ENCODE assay signal across 21 cellular contexts in the genomic region with DNA sequence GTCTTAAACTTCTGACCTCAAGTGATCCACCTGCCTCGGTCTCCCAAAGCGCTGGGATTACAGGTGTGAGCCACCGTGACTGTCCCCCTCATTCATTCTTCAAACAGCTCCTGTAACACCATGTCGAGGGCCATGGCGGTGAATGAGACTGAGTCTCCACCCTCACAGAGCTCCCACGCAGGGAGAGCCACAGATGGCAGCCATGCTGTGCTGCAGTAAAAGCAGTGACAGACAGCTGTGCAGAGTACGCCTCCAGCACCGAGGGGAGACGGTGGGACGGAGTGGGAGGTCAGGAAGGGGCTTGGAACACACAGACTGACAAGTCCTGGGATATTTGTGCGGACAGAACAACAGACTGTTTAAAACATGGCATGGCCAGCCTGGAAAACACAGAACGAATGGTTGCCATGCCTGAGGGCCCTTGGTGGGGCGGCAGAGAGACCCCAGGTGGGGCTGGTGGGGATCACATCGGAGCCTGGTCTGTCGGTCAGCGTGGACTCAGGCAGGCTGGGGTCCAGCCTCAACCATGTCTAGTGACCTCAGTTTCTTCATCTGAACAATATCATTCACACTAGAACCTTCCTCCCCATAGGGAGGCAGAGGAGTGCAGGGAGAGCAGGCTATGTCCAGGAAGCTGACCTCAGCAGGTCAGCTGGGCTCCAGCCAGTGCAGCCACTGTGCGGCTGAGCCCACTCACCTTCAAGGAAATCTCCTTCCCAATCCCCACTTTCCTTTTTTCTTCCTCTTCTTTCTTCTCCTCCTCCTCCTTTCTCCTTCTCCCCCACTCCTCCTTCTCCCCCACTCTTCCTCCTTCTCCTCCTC. TPM values are rescaled to one million over a fixed set of nuclear protein-coding genes. Genes with fewer than 3 reads are reported as not detected.
"Had no signal": no experiment of that assay in that cellular context is flagged by ENCODE, and none has a peak within 500 bp of the region (broad histone marks: within the 10 kb centered on the region; RNA-seq: fewer than 3 reads in every experiment).

No MANE protein-coding gene starts in this region.

- H3K4me3 ChIP-seq: colonic mucosa, heart left ventricle, lung, tibial artery, uterus had no signal

- DNase-seq: activated CD4-positive, alpha-beta T cell treated with anti-CD3 and anti-CD28 coated beads, Interleukin-2, amount 50 U/mL, for 1 hour; activated CD8-positive, alpha-beta memory T cell treated with anti-CD3 and anti-CD28 coated beads for 24 hours; activated naive CD4-positive, alpha-beta T cell; activated naive CD8-positive, alpha-beta T cell treated with anti-CD3 and anti-CD28 coated beads, Interleukin-2, amount 10 ng/mL, durations not matched to agents 7 days and 5 days; central memory CD4-positive, alpha-beta T cell; colonic mucosa; effector CD8-positive, alpha-beta T cell; foreskin melanocyte; heart left ventricle; immature natural killer cell; left cardiac atrium; midbrain; stimulated activated CD4-positive, alpha-beta T cell treated with anti-CD3 and anti-CD28 coated beads, Interleukin-2, amount 100 ng/mL, for 48 hours; T-helper 9 cell; tibial artery; uterus had no signal

- H3K4me1 Mint-ChIP-seq: immature natural killer cell; stimulated activated memory B cell treated with anti-CD40 and anti-IgM and Interleukin-4, amounts not matched to agents 10 μg/mL and 1 μg/mL and 100 μg/mL, for 72 hours had no signal

- H3K9me3 Mint-ChIP-seq: activated naive CD8-positive, alpha-beta T cell treated with anti-CD3 and anti-CD28 coated beads, Interleukin-2, amount 10 ng/mL, durations not matched to agents 7 days and 5 days; brain; immature natural killer cell; stimulated activated memory B cell treated with anti-CD40 and anti-IgM and Interleukin-4, amounts not matched to agents 10 μg/mL and 1 μg/mL and 100 μg/mL, for 72 hours had no signal

- H3K4me3 Mint-ChIP-seq: activated naive CD8-positive, alpha-beta T cell treated with anti-CD3 and anti-CD28 coated beads, Interleukin-2, amount 10 ng/mL, durations not matched to agents 7 days and 5 days; immature natural killer cell; neural crest cell; stimulated activated memory B cell treated with anti-CD40 and anti-IgM and Interleukin-4, amounts not matched to agents 10 μg/mL and 1 μg/mL and 100 μg/mL, for 72 hours had no signal

- H3K27ac Mint-ChIP-seq: activated naive CD8-positive, alpha-beta T cell treated with anti-CD3 and anti-CD28 coated beads, Interleukin-2, amount 10 ng/mL, durations not matched to agents 7 days and 5 days; brain; immature natural killer cell; stimulated activated memory B cell treated with anti-CD40 and anti-IgM and Interleukin-4, amounts not matched to agents 10 μg/mL and 1 μg/mL and 100 μg/mL, for 72 hours had no signal

- H3K4me1 ChIP-seq: colonic mucosa, tibial artery, uterus had no signal

- H3K36me3 ChIP-seq: colonic mucosa, heart left ventricle, tibial artery, uterus had no signal

- H3K36me3 Mint-ChIP-seq: activated naive CD8-positive, alpha-beta T cell treated with anti-CD3 and anti-CD28 coated beads, Interleukin-2, amount 10 ng/mL, durations not matched to agents 7 days and 5 days; brain; immature natural killer cell; stimulated activated memory B cell treated with anti-CD40 and anti-IgM and Interleukin-4, amounts not matched to agents 10 μg/mL and 1 μg/mL and 100 μg/mL, for 72 hours had no signal

- H3K27me3 ChIP-seq: colonic mucosa, heart left ventricle, uterus had no signal

- H3K9me3 ChIP-seq: colonic mucosa, heart left ventricle, tibial artery, uterus had no signal

- ATAC-seq: activated CD4-positive, CD25-positive, alpha-beta regulatory T cell treated with anti-CD3 and anti-CD28 coated beads, Interleukin-2, amount 50 U/mL, for 24 hours; left cardiac atrium; stimulated activated memory B cell treated with anti-CD40 and anti-IgM and Interleukin-4, amounts not matched to agents 10 μg/mL and 1 μg/mL and 100 μg/mL, for 72 hours had no signal

- H3K27ac ChIP-seq: colonic mucosa, heart left ventricle, tibial artery, uterus had no signal

RNA-seq across cellular contexts. Expression of gene LCTL, which starts 20.6 kb away (rescaled TPM):
- total RNA-seq: activated naive CD8-positive, alpha-beta T cell treated with anti-CD3 and anti-CD28 coated beads, Interleukin-2, amount 10 ng/mL, durations not matched to agents 7 days and 5 days; colonic mucosa; heart left ventricle; left cardiac atrium; lung; uterus had no signal
- polyA plus RNA-seq: heart left ventricle, lung had no signal
